In the genomic region with DNA sequence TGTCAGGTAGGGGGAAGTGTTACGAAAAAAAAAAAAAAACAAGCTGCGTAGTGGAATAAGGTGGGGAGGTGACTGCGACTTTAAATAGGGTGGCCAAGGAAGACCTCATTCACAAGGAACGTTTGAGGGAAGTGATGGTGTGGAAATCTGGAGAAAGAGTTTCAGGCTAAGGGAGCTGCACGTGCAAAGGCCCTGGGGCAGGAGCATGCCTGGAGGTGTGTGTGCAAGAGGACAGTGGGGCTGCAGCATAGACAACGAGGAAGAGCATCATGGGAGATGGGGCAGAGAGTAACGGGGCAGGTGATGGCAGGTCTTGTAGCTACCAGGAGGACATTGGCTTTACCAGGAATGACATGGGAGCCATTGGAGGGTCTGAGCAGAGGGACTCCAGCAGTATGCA, we compare ENCODE assay signal across 2 cellular contexts.
TF ChIP-seq lines count a peak whose summit lies in the region.

No MANE protein-coding gene starts in this region.

TF ChIP-seq in HEK293, 187 proteins besides CTCF, POLR2A, EP300 and RAD21:
- no peak for TF ChIP-seq ZNF544 (tag by site-specific recombination; IDR thresholded peaks at IDR 0.05)
- peak; percentile 96 for TF ChIP-seq ZNF623 (tag by site-specific recombination; IDR thresholded peaks at IDR 0.05)

TF ChIP-seq in H1, 55 proteins besides CTCF, POLR2A, EP300 and RAD21:
- TF ChIP-seq CREB1 (IDR thresholded peaks at IDR 0.05) (no peak), GTF2F1 (IDR thresholded peaks at IDR 0.05; ENCODE audit: borderline replicate concordance, low read depth, low read length) (no peak), RBBP5 (IDR thresholded peaks at IDR 0.05; ENCODE audit: borderline replicate concordance, low read depth, low read length) (no peak), CHD2 (IDR thresholded peaks at IDR 0.05; ENCODE audit: low read length) (no peak), ASH2L (IDR thresholded peaks at IDR 0.05; ENCODE audit: low read length) (no peak), KDM4A (IDR thresholded peaks at IDR 0.05; ENCODE audit: low read depth, low read length, severe bottlenecking) (no peak), EGR1 (IDR thresholded peaks at IDR 0.05; ENCODE audit: borderline replicate concordance, low read depth, low read length) (no peak), KDM1A (IDR thresholded peaks at IDR 0.05; ENCODE audit: borderline replicate concordance, low read length) (no peak), RFX5 (IDR thresholded peaks at IDR 0.05; ENCODE audit: borderline replicate concordance, low read depth, low read length) (no peak), SRF (IDR thresholded peaks at IDR 0.05; ENCODE audit: low read depth, low read length) (no peak)
- TF ChIP-seq, protein P1, sequence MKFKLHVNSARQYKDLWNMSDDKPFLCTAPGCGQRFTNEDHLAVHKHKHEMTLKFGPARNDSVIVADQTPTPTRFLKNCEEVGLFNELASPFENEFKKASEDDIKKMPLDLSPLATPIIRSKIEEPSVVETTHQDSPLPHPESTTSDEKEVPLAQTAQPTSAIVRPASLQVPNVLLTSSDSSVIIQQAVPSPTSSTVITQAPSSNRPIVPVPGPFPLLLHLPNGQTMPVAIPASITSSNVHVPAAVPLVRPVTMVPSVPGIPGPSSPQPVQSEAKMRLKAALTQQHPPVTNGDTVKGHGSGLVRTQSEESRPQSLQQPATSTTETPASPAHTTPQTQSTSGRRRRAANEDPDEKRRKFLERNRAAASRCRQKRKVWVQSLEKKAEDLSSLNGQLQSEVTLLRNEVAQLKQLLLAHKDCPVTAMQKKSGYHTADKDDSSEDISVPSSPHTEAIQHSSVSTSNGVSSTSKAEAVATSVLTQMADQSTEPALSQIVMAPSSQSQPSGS (IDR thresholded peaks at IDR 0.05; ENCODE audit: low read length) = no peak
- TF ChIP-seq, protein P2, sequence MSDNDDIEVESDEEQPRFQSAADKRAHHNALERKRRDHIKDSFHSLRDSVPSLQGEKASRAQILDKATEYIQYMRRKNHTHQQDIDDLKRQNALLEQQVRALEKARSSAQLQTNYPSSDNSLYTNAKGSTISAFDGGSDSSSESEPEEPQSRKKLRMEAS (IDR thresholded peaks at IDR 0.05) = no peak
- TF ChIP-seq, protein P3, sequence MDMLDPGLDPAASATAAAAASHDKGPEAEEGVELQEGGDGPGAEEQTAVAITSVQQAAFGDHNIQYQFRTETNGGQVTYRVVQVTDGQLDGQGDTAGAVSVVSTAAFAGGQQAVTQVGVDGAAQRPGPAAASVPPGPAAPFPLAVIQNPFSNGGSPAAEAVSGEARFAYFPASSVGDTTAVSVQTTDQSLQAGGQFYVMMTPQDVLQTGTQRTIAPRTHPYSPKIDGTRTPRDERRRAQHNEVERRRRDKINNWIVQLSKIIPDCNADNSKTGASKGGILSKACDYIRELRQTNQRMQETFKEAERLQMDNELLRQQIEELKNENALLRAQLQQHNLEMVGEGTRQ (IDR thresholded peaks at IDR 0.05; ENCODE audit: low read length) = no peak
